Comparison of ENCODE assay signal across 22 cellular contexts in the genomic region with DNA sequence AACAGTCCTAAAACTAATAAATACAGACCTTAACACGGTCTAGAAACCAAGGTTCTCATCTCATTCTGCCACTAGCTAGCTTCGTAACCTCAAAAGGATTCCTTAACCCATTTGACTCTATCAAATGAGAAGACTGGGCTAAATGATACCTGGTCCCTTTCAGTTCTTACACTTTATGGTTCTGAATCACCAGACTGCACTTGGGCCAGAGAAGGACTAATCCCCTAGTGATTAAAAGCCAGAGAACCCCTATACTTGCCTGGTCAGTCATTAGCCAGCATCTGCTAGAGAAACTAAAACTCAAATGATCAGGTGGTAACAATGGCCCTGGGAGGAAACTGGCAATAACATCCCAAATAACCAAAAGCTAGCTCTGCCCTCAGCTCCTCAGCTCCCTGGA. TPM values are rescaled to one million over a fixed set of nuclear protein-coding genes. Genes with fewer than 3 reads are reported as not detected.
DNase-seq lines count a peak whose midpoint lies in the region; ATAC-seq and TF ChIP-seq lines count a peak whose summit lies in the region.
"Had no signal": no experiment of that assay in that cellular context is flagged by ENCODE, and none has a peak within 500 bp of the region (broad histone marks: within the 10 kb centered on the region; RNA-seq: fewer than 3 reads in every experiment).

No MANE protein-coding gene starts in this region.

- peaks cover 18 to 26% (median 22%) of the 10 kb centered on the region in 5 donors for H3K9me3 Mint-ChIP-seq in CD8-positive, alpha-beta memory T cell
- H3K9me3 Mint-ChIP-seq in effector memory CD8-positive, alpha-beta T cell = peaks cover 0 to 9% of the 10 kb centered on the region in 2 donors

- intact Hi-C loops in posterior cingulate gyrus (cut with DNase I) = no loop called here

- H3K4me3 Mint-ChIP-seq in CD8-positive, alpha-beta memory T cell = no peak overlapping the region
- H3K4me3 Mint-ChIP-seq in effector memory CD8-positive, alpha-beta T cell = no peak overlapping the region
- H3K4me3 Mint-ChIP-seq: nephron progenitor cell; T-helper 2 cell treated with Interferon-gamma antibody and Interleukin-4, amounts not matched to agents 5 μg/mL and 100 μg/mL, for 36 hours had no signal

- H3K9me3 ChIP-seq in CD8-positive, alpha-beta memory T cell (ENCODE audit: low read length) = peaks cover 14% of the 10 kb centered on the region
- H3K9me3 ChIP-seq: prostate gland had no signal

- no peak for TF ChIP-seq CTCF in GM20000 (IDR thresholded peaks at IDR 0.05; ENCODE audit: extremely low read depth, missing control alignments)

- no peaks in the 10 kb centered on the region for H3K27me3 ChIP-seq in CD8-positive, alpha-beta memory T cell (ENCODE audit: insufficient read depth, low read length, poor library complexity, severe bottlenecking)
- H3K27me3 ChIP-seq: body of pancreas, hepatocyte, SJCRH30 had no signal

- H3K27ac Mint-ChIP-seq in CD8-positive, alpha-beta memory T cell = peak overlapping the region in 7 of 8 donors; percentile 12 to 82 (median 48)
- peak overlapping the region; percentile 9 to 85 for H3K27ac Mint-ChIP-seq in effector memory CD8-positive, alpha-beta T cell
- H3K27ac Mint-ChIP-seq: nephron progenitor cell had no signal

- no peaks in the 10 kb centered on the region for H3K27me3 Mint-ChIP-seq in CD8-positive, alpha-beta memory T cell
- no peaks in the 10 kb centered on the region for H3K27me3 Mint-ChIP-seq in effector memory CD8-positive, alpha-beta T cell

- ATAC-seq in GM18870 (IDR thresholded peaks at IDR 0.05; ENCODE audit: unreplicated experiment) (peak; percentile 40), HG03135 (IDR thresholded peaks at IDR 0.05; ENCODE audit: unreplicated experiment) (peak; percentile 40)
- no peak for ATAC-seq in effector memory CD8-positive, alpha-beta T cell (replicated peaks)
- ATAC-seq: body of pancreas had no signal

- CTCF ChIA-PET in CD8-positive, alpha-beta memory T cell (lab: Charles Lee) = no interaction called here

- peaks cover 26 to 58% (median 27%) of the 10 kb centered on the region in 3 donors for H3K36me3 Mint-ChIP-seq in CD8-positive, alpha-beta memory T cell
- peaks cover 26% of the 10 kb centered on the region for H3K36me3 Mint-ChIP-seq in effector memory CD8-positive, alpha-beta T cell (ENCODE audit: insufficient read depth)

- POLR2A ChIA-PET in CD8-positive, alpha-beta memory T cell (lab: Charles Lee) = interaction anchor here (0.6 to 1.4 kb wide), 2 partner anchors 10 to 53 kb away, joined by 3 to 8 read pairs; no protein-coding TSS in a partner anchor

- H3K4me1 Mint-ChIP-seq in CD8-positive, alpha-beta memory T cell = peaks cover 69 to 82% (median 80%) of the 10 kb centered on the region in 3 donors
- peaks cover 27 to 53% of the 10 kb centered on the region in 2 donors for H3K4me1 Mint-ChIP-seq in effector memory CD8-positive, alpha-beta T cell (ENCODE audit: low read depth in 2 of 2)
- H3K4me1 Mint-ChIP-seq: nephron progenitor cell had no signal

- H3K27ac ChIP-seq in CD8-positive, alpha-beta memory T cell (ENCODE audit: low read depth, low read length) = no peak overlapping the region
- H3K27ac ChIP-seq: body of pancreas, hepatocyte, PC-9, prostate gland, SJCRH30 had no signal

- DNase-seq in CD8-positive, alpha-beta memory T cell = no peak
- DNase-seq in effector memory CD8-positive, alpha-beta T cell = no peak
- DNase-seq in GM20000 (ENCODE audit: low spot score) (no peak), posterior cingulate gyrus (no peak)
- no peak for DNase-seq in activated CD4-positive, CD25-positive, alpha-beta regulatory T cell (lab: John Stamatoyannopoulos, UW)
- DNase-seq: activated CD4-positive, CD25-positive, alpha-beta regulatory T cell treated with anti-CD3 and anti-CD28 coated beads, Interleukin-2, amount 50 U/mL, for 72 hours; activated CD8-positive, alpha-beta memory T cell treated with anti-CD3 and anti-CD28 coated beads, Interleukin-2, amount 50 U/mL, for 4 hours; activated naive CD4-positive, alpha-beta T cell treated with anti-CD3 and anti-CD28 coated beads, Interleukin-2, amount 50 U/mL, for 16 hours; AML-193; body of pancreas; NCI-H226; nephron progenitor cell; PC-9; SJCRH30; stimulated activated CD8-positive, alpha-beta memory T cell treated with anti-CD3 and anti-CD28 coated beads, Interleukin-4, amount 100 ng/mL, for 48 hours had no signal

- H3K4me1 ChIP-seq in CD8-positive, alpha-beta memory T cell (ENCODE audit: insufficient read depth, low read length) = peaks cover 40% of the 10 kb centered on the region
- H3K4me1 ChIP-seq: HAP-1, prostate gland, SJCRH30 had no signal

- H3K4me3 ChIP-seq in CD8-positive, alpha-beta memory T cell (ENCODE audit: low read length) = no peak overlapping the region
- H3K4me3 ChIP-seq: body of pancreas, HAP-1, hepatocyte, PC-9, prostate gland, SJCRH30, smooth muscle cell had no signal

- H3K36me3 ChIP-seq in CD8-positive, alpha-beta memory T cell (ENCODE audit: insufficient read depth, low read length) = peaks cover 11% of the 10 kb centered on the region
- H3K36me3 ChIP-seq: prostate gland had no signal

RNA-seq across cellular contexts. Expression of a gene that starts 16.8 kb away (rescaled TPM):
- total RNA-seq in CD8-positive, alpha-beta memory T cell = 10 to 100 TPM; 62.9 to 73.3 TPM
- polyA plus RNA-seq in CD8-positive, alpha-beta memory T cell = 67.4 TPM

RNA-seq across cellular contexts. Expression of a gene that starts 50.5 kb away (rescaled TPM):
- total RNA-seq in CD8-positive, alpha-beta memory T cell = 10 to 100 TPM; 68.2 to 69.0 TPM
- polyA plus RNA-seq in CD8-positive, alpha-beta memory T cell = 33.5 TPM
